ENCODE assay signal across 1 cellular context in the genomic region with DNA sequence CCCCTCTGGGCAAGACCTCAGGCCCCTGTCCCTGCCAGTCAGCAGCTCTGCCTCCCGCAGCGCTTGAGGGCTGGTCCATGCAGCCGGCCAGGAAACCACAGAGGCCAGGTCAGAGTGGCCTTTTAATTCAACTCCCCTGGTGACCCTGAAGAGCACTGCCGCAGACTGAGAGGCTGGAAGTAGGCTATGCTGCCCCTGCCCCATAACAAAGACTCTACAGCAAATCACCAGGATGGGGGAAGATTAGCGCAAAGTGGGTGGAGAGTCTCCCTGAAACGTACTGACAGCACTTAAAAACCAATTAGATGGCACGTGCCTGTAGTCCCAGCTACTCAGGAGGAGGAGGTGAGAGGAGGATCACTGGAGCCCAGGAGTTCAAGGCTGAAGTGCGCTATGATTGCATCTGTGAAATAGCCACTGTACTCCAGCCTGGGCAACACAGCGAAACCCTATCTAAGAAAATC.
TF ChIP-seq lines count a peak whose summit lies in the region.

No MANE protein-coding gene starts in this region.

TF ChIP-seq in HepG2, 621 proteins besides CTCF, POLR2A, EP300 and RAD21 (continued from another document and continues in another):
- TF ChIP-seq, protein P1, sequence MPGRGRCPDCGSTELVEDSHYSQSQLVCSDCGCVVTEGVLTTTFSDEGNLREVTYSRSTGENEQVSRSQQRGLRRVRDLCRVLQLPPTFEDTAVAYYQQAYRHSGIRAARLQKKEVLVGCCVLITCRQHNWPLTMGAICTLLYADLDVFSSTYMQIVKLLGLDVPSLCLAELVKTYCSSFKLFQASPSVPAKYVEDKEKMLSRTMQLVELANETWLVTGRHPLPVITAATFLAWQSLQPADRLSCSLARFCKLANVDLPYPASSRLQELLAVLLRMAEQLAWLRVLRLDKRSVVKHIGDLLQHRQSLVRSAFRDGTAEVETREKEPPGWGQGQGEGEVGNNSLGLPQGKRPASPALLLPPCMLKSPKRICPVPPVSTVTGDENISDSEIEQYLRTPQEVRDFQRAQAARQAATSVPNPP (CRISPR knock-in tag; IDR thresholded peaks at IDR 0.05), result no peak
- TF ChIP-seq MAFF (IDR thresholded peaks at IDR 0.05; ENCODE audit: low read depth, low read length), result no peak
- no peak for TF ChIP-seq KDM4B (CRISPR knock-in tag; IDR thresholded peaks at IDR 0.05)
- TF ChIP-seq ZNF264 (CRISPR knock-in tag; IDR thresholded peaks at IDR 0.05), result no peak
- no peak for TF ChIP-seq MIER3 (CRISPR knock-in tag; IDR thresholded peaks at IDR 0.05; ENCODE audit: borderline replicate concordance)
- TF ChIP-seq CC2D1A (CRISPR knock-in tag; IDR thresholded peaks at IDR 0.05), result no peak
- TF ChIP-seq ZNF263 (CRISPR knock-in tag; IDR thresholded peaks at IDR 0.05), result peak; percentile 80; the same call in 1 of the 2 replicates
- TF ChIP-seq FOXP1 (IDR thresholded peaks at IDR 0.05), result no peak
- no peak for TF ChIP-seq FOXP1 (CRISPR knock-in tag; IDR thresholded peaks at IDR 0.05)
- TF ChIP-seq, protein P2, sequence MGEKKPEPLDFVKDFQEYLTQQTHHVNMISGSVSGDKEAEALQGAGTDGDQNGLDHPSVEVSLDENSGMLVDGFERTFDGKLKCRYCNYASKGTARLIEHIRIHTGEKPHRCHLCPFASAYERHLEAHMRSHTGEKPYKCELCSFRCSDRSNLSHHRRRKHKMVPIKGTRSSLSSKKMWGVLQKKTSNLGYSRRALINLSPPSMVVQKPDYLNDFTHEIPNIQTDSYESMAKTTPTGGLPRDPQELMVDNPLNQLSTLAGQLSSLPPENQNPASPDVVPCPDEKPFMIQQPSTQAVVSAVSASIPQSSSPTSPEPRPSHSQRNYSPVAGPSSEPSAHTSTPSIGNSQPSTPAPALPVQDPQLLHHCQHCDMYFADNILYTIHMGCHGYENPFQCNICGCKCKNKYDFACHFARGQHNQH (CRISPR knock-in tag; IDR thresholded peaks at IDR 0.05), result no peak
- TF ChIP-seq, protein P3, sequence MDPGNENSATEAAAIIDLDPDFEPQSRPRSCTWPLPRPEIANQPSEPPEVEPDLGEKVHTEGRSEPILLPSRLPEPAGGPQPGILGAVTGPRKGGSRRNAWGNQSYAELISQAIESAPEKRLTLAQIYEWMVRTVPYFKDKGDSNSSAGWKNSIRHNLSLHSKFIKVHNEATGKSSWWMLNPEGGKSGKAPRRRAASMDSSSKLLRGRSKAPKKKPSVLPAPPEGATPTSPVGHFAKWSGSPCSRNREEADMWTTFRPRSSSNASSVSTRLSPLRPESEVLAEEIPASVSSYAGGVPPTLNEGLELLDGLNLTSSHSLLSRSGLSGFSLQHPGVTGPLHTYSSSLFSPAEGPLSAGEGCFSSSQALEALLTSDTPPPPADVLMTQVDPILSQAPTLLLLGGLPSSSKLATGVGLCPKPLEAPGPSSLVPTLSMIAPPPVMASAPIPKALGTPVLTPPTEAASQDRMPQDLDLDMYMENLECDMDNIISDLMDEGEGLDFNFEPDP (CRISPR knock-in tag; conservative IDR thresholded peaks at IDR 0.05), result no peak
- peak; percentile 58; the same call in 1 of the 2 replicates for TF ChIP-seq BCL6 (CRISPR knock-in tag; IDR thresholded peaks at IDR 0.05)
- TF ChIP-seq, protein P4, sequence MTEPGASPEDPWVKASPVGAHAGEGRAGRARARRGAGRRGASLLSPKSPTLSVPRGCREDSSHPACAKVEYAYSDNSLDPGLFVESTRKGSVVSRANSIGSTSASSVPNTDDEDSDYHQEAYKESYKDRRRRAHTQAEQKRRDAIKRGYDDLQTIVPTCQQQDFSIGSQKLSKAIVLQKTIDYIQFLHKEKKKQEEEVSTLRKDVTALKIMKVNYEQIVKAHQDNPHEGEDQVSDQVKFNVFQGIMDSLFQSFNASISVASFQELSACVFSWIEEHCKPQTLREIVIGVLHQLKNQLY (CRISPR knock-in tag; IDR thresholded peaks at IDR 0.05), result no peak
- TF ChIP-seq ZNF343 (CRISPR knock-in tag; IDR thresholded peaks at IDR 0.05), result no peak
- TF ChIP-seq MEIS2 (CRISPR knock-in tag; IDR thresholded peaks at IDR 0.05), result no peak
- TF ChIP-seq, protein P5, sequence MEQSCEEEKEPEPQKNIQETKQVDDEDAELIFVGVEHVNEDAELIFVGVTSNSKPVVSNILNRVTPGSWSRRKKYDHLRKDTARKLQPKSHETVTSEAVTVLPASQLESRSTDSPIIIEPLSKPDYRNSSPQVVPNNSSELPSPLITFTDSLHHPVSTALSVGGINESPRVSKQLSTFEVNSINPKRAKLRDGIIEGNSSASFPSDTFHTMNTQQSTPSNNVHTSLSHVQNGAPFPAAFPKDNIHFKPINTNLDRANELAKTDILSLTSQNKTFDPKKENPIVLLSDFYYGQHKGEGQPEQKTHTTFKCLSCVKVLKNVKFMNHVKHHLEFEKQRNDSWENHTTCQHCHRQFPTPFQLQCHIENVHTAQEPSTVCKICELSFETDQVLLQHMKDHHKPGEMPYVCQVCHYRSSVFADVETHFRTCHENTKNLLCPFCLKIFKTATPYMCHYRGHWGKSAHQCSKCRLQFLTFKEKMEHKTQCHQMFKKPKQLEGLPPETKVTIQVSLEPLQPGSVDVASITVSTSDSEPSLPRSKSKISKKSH (CRISPR knock-in tag; IDR thresholded peaks at IDR 0.05; ENCODE audit: borderline replicate concordance), result 0 out of 2 replicates have a peak, but pooled peaks have one; percentile 34
- no peak for TF ChIP-seq TRIM24 (CRISPR knock-in tag; IDR thresholded peaks at IDR 0.05)
- no peak for TF ChIP-seq ZNF446 (CRISPR knock-in tag; IDR thresholded peaks at IDR 0.05)
- peak; percentile 95 for TF ChIP-seq ZNF121 (CRISPR knock-in tag; IDR thresholded peaks at IDR 0.05)
- TF ChIP-seq, protein P6, sequence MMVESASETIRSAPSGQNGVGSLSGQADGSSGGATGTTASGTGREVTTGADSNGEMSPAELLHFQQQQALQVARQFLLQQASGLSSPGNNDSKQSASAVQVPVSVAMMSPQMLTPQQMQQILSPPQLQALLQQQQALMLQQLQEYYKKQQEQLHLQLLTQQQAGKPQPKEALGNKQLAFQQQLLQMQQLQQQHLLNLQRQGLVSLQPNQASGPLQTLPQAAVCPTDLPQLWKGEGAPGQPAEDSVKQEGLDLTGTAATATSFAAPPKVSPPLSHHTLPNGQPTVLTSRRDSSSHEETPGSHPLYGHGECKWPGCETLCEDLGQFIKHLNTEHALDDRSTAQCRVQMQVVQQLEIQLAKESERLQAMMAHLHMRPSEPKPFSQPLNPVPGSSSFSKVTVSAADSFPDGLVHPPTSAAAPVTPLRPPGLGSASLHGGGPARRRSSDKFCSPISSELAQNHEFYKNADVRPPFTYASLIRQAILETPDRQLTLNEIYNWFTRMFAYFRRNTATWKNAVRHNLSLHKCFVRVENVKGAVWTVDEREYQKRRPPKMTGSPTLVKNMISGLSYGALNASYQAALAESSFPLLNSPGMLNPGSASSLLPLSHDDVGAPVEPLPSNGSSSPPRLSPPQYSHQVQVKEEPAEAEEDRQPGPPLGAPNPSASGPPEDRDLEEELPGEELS (CRISPR knock-in tag; IDR thresholded peaks at IDR 0.05), result peak; percentile 13; the same call in 1 of the 2 replicates
- no peak for TF ChIP-seq MBNL3 (CRISPR knock-in tag; conservative IDR thresholded peaks at IDR 0.05)
- TF ChIP-seq KDM6A (CRISPR knock-in tag; IDR thresholded peaks at IDR 0.05; ENCODE audit: low read depth), result no peak
- no peak for TF ChIP-seq ZNF558 (CRISPR knock-in tag; IDR thresholded peaks at IDR 0.05; ENCODE audit: borderline replicate concordance)
- no peak for TF ChIP-seq ARID2 (CRISPR knock-in tag; IDR thresholded peaks at IDR 0.05; ENCODE audit: borderline replicate concordance)
- no peak for TF ChIP-seq EED (CRISPR knock-in tag; IDR thresholded peaks at IDR 0.05)
- TF ChIP-seq, protein P7, sequence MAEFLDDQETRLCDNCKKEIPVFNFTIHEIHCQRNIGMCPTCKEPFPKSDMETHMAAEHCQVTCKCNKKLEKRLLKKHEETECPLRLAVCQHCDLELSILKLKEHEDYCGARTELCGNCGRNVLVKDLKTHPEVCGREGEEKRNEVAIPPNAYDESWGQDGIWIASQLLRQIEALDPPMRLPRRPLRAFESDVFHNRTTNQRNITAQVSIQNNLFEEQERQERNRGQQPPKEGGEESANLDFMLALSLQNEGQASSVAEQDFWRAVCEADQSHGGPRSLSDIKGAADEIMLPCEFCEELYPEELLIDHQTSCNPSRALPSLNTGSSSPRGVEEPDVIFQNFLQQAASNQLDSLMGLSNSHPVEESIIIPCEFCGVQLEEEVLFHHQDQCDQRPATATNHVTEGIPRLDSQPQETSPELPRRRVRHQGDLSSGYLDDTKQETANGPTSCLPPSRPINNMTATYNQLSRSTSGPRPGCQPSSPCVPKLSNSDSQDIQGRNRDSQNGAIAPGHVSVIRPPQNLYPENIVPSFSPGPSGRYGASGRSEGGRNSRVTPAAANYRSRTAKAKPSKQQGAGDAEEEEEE (CRISPR knock-in tag; IDR thresholded peaks at IDR 0.05; ENCODE audit: borderline replicate concordance), result no peak
- TF ChIP-seq ZMYM2 (CRISPR knock-in tag; IDR thresholded peaks at IDR 0.05), result no peak
- TF ChIP-seq SMC3 (IDR thresholded peaks at IDR 0.05; ENCODE audit: low read length), result no peak
- peak in 1 of 2 experiments; percentile 27; a peak in 1 of 4 replicates for TF ChIP-seq NR2F1 (CRISPR knock-in tag; IDR thresholded peaks at IDR 0.05)
- TF ChIP-seq, protein P8, sequence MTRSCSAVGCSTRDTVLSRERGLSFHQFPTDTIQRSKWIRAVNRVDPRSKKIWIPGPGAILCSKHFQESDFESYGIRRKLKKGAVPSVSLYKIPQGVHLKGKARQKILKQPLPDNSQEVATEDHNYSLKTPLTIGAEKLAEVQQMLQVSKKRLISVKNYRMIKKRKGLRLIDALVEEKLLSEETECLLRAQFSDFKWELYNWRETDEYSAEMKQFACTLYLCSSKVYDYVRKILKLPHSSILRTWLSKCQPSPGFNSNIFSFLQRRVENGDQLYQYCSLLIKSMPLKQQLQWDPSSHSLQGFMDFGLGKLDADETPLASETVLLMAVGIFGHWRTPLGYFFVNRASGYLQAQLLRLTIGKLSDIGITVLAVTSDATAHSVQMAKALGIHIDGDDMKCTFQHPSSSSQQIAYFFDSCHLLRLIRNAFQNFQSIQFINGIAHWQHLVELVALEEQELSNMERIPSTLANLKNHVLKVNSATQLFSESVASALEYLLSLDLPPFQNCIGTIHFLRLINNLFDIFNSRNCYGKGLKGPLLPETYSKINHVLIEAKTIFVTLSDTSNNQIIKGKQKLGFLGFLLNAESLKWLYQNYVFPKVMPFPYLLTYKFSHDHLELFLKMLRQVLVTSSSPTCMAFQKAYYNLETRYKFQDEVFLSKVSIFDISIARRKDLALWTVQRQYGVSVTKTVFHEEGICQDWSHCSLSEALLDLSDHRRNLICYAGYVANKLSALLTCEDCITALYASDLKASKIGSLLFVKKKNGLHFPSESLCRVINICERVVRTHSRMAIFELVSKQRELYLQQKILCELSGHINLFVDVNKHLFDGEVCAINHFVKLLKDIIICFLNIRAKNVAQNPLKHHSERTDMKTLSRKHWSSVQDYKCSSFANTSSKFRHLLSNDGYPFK (CRISPR knock-in tag; IDR thresholded peaks at IDR 0.05; ENCODE audit: borderline replicate concordance), result no peak
- TF ChIP-seq, protein P9, sequence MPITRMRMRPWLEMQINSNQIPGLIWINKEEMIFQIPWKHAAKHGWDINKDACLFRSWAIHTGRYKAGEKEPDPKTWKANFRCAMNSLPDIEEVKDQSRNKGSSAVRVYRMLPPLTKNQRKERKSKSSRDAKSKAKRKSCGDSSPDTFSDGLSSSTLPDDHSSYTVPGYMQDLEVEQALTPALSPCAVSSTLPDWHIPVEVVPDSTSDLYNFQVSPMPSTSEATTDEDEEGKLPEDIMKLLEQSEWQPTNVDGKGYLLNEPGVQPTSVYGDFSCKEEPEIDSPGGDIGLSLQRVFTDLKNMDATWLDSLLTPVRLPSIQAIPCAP (CRISPR knock-in tag; IDR thresholded peaks at IDR 0.05; ENCODE audit: low read depth), result no peak
- no peak for TF ChIP-seq ZNF484 (CRISPR knock-in tag; IDR thresholded peaks at IDR 0.05; ENCODE audit: borderline replicate concordance, low read depth)
- TF ChIP-seq ZNF337 (CRISPR knock-in tag; IDR thresholded peaks at IDR 0.05; ENCODE audit: borderline replicate concordance, low read depth), result no peak
- no peak for TF ChIP-seq ZFP90 (CRISPR knock-in tag; IDR thresholded peaks at IDR 0.05; ENCODE audit: borderline replicate concordance)
- TF ChIP-seq MED13 (CRISPR knock-in tag; IDR thresholded peaks at IDR 0.05), result no peak
- no peak for TF ChIP-seq XBP1 (CRISPR knock-in tag; IDR thresholded peaks at IDR 0.05)
- no peak for TF ChIP-seq ZNF678 (CRISPR knock-in tag; IDR thresholded peaks at IDR 0.05)
- TF ChIP-seq, protein P10, sequence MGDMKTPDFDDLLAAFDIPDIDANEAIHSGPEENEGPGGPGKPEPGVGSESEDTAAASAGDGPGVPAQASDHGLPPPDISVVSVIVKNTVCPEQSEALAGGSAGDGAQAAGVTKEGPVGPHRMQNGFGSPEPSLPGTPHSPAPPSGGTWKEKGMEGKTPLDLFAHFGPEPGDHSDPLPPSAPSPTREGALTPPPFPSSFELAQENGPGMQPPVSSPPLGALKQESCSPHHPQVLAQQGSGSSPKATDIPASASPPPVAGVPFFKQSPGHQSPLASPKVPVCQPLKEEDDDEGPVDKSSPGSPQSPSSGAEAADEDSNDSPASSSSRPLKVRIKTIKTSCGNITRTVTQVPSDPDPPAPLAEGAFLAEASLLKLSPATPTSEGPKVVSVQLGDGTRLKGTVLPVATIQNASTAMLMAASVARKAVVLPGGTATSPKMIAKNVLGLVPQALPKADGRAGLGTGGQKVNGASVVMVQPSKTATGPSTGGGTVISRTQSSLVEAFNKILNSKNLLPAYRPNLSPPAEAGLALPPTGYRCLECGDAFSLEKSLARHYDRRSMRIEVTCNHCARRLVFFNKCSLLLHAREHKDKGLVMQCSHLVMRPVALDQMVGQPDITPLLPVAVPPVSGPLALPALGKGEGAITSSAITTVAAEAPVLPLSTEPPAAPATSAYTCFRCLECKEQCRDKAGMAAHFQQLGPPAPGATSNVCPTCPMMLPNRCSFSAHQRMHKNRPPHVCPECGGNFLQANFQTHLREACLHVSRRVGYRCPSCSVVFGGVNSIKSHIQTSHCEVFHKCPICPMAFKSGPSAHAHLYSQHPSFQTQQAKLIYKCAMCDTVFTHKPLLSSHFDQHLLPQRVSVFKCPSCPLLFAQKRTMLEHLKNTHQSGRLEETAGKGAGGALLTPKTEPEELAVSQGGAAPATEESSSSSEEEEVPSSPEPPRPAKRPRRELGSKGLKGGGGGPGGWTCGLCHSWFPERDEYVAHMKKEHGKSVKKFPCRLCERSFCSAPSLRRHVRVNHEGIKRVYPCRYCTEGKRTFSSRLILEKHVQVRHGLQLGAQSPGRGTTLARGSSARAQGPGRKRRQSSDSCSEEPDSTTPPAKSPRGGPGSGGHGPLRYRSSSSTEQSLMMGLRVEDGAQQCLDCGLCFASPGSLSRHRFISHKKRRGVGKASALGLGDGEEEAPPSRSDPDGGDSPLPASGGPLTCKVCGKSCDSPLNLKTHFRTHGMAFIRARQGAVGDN (CRISPR knock-in tag; IDR thresholded peaks at IDR 0.05), result peak; percentile 58
- TF ChIP-seq CCAR2 (optimal IDR thresholded peaks at IDR 0.05; ENCODE audit: low read depth, low read length), result no peak
